Comparison of ENCODE assay signal across 1 cellular context in genomic region chr4:184649026-184649970, GRCh38.
TF ChIP-seq lines count a peak whose summit lies in the region.

Gene CASP3 (minus strand): TSS chr4:184649447. CDS start chr4:184638453, 10,994 bp downstream.
A gene with protein sequence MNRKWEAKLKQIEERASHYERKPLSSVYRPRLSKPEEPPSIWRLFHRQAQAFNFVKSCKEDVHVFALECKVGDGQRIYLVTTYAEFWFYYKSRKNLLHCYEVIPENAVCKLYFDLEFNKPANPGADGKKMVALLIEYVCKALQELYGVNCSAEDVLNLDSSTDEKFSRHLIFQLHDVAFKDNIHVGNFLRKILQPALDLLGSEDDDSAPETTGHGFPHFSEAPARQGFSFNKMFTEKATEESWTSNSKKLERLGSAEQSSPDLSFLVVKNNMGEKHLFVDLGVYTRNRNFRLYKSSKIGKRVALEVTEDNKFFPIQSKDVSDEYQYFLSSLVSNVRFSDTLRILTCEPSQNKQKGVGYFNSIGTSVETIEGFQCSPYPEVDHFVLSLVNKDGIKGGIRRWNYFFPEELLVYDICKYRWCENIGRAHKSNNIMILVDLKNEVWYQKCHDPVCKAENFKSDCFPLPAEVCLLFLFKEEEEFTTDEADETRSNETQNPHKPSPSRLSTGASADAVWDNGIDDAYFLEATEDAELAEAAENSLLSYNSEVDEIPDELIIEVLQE (plus strand): TSS chr4:184649738. CDS start chr4:184657141, 7,403 bp downstream.

TF ChIP-seq in neural cell, 6 proteins besides CTCF, POLR2A, EP300 and RAD21 (continued from another document):
- TF ChIP-seq, protein P1, sequence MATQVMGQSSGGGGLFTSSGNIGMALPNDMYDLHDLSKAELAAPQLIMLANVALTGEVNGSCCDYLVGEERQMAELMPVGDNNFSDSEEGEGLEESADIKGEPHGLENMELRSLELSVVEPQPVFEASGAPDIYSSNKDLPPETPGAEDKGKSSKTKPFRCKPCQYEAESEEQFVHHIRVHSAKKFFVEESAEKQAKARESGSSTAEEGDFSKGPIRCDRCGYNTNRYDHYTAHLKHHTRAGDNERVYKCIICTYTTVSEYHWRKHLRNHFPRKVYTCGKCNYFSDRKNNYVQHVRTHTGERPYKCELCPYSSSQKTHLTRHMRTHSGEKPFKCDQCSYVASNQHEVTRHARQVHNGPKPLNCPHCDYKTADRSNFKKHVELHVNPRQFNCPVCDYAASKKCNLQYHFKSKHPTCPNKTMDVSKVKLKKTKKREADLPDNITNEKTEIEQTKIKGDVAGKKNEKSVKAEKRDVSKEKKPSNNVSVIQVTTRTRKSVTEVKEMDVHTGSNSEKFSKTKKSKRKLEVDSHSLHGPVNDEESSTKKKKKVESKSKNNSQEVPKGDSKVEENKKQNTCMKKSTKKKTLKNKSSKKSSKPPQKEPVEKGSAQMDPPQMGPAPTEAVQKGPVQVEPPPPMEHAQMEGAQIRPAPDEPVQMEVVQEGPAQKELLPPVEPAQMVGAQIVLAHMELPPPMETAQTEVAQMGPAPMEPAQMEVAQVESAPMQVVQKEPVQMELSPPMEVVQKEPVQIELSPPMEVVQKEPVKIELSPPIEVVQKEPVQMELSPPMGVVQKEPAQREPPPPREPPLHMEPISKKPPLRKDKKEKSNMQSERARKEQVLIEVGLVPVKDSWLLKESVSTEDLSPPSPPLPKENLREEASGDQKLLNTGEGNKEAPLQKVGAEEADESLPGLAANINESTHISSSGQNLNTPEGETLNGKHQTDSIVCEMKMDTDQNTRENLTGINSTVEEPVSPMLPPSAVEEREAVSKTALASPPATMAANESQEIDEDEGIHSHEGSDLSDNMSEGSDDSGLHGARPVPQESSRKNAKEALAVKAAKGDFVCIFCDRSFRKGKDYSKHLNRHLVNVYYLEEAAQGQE (IDR thresholded peaks at IDR 0.05; ENCODE audit: borderline replicate concordance) = peak; percentile 82
- TF ChIP-seq EZH2 (IDR thresholded peaks at IDR 0.05; ENCODE audit: borderline replicate concordance, insufficient read depth, low read length, poor library complexity, severe bottlenecking) = no peak
